1 cellular context compared by ENCODE assay signal in the genomic region with DNA sequence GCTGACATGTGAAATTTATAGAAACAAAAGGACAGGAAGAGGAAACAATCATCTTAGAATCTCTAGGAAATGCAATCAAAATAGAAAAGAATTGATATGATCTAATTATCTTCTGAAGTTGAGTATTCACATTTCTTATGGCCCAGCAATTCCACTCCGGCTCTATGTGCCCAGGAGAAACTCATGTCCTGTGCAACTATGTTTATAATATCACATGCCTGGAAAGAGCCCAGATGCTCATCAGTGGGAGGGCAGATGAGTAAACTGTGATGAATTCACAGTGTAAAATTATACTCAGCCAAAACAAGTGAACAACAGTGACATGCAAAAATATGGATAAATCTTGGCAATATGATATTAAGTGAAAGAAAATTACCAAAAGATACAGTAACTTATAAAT.
TF ChIP-seq lines count a peak whose summit lies in the region.

No MANE protein-coding gene starts in this region.

TF ChIP-seq in HepG2, 621 proteins besides CTCF, POLR2A, EP300 and RAD21 (continued from another document):
- TF ChIP-seq, protein P1, sequence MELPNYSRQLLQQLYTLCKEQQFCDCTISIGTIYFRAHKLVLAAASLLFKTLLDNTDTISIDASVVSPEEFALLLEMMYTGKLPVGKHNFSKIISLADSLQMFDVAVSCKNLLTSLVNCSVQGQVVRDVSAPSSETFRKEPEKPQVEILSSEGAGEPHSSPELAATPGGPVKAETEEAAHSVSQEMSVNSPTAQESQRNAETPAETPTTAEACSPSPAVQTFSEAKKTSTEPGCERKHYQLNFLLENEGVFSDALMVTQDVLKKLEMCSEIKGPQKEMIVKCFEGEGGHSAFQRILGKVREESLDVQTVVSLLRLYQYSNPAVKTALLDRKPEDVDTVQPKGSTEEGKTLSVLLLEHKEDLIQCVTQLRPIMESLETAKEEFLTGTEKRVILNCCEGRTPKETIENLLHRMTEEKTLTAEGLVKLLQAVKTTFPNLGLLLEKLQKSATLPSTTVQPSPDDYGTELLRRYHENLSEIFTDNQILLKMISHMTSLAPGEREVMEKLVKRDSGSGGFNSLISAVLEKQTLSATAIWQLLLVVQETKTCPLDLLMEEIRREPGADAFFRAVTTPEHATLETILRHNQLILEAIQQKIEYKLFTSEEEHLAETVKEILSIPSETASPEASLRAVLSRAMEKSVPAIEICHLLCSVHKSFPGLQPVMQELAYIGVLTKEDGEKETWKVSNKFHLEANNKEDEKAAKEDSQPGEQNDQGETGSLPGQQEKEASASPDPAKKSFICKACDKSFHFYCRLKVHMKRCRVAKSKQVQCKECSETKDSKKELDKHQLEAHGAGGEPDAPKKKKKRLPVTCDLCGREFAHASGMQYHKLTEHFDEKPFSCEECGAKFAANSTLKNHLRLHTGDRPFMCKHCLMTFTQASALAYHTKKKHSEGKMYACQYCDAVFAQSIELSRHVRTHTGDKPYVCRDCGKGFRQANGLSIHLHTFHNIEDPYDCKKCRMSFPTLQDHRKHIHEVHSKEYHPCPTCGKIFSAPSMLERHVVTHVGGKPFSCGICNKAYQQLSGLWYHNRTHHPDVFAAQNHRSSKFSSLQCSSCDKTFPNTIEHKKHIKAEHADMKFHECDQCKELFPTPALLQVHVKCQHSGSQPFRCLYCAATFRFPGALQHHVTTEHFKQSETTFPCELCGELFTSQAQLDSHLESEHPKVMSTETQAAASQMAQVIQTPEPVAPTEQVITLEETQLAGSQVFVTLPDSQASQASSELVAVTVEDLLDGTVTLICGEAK (IDR thresholded peaks at IDR 0.05) = no peak
- TF ChIP-seq, protein P1 (CRISPR knock-in tag; IDR thresholded peaks at IDR 0.05) = no peak
- TF ChIP-seq HNRNPL (IDR thresholded peaks at IDR 0.05; ENCODE audit: low read depth, low read length) = no peak
TF ChIP-seq in HepG2: peak in this region for 5.
